In genomic region chr15:28105224-28105791, GRCh38 we compare ENCODE assay signal across 1 cellular context.
TF ChIP-seq lines count a peak whose summit lies in the region.

No MANE protein-coding gene starts in this region.

TF ChIP-seq in H1, 55 proteins besides CTCF, POLR2A, EP300 and RAD21:
- TF ChIP-seq ASH2L (IDR thresholded peaks at IDR 0.05; ENCODE audit: low read length) = no peak
- TF ChIP-seq PHF8 (conservative IDR thresholded peaks at IDR 0.05; ENCODE audit: low read depth, low read length) = no peak
- TF ChIP-seq MAX (IDR thresholded peaks at IDR 0.05) = no peak
- TF ChIP-seq SP1 (IDR thresholded peaks at IDR 0.05; ENCODE audit: low read depth, low read length) = no peak
- TF ChIP-seq SIX5 (IDR thresholded peaks at IDR 0.05; ENCODE audit: low read depth, low read length) = no peak
- TF ChIP-seq, protein P1, sequence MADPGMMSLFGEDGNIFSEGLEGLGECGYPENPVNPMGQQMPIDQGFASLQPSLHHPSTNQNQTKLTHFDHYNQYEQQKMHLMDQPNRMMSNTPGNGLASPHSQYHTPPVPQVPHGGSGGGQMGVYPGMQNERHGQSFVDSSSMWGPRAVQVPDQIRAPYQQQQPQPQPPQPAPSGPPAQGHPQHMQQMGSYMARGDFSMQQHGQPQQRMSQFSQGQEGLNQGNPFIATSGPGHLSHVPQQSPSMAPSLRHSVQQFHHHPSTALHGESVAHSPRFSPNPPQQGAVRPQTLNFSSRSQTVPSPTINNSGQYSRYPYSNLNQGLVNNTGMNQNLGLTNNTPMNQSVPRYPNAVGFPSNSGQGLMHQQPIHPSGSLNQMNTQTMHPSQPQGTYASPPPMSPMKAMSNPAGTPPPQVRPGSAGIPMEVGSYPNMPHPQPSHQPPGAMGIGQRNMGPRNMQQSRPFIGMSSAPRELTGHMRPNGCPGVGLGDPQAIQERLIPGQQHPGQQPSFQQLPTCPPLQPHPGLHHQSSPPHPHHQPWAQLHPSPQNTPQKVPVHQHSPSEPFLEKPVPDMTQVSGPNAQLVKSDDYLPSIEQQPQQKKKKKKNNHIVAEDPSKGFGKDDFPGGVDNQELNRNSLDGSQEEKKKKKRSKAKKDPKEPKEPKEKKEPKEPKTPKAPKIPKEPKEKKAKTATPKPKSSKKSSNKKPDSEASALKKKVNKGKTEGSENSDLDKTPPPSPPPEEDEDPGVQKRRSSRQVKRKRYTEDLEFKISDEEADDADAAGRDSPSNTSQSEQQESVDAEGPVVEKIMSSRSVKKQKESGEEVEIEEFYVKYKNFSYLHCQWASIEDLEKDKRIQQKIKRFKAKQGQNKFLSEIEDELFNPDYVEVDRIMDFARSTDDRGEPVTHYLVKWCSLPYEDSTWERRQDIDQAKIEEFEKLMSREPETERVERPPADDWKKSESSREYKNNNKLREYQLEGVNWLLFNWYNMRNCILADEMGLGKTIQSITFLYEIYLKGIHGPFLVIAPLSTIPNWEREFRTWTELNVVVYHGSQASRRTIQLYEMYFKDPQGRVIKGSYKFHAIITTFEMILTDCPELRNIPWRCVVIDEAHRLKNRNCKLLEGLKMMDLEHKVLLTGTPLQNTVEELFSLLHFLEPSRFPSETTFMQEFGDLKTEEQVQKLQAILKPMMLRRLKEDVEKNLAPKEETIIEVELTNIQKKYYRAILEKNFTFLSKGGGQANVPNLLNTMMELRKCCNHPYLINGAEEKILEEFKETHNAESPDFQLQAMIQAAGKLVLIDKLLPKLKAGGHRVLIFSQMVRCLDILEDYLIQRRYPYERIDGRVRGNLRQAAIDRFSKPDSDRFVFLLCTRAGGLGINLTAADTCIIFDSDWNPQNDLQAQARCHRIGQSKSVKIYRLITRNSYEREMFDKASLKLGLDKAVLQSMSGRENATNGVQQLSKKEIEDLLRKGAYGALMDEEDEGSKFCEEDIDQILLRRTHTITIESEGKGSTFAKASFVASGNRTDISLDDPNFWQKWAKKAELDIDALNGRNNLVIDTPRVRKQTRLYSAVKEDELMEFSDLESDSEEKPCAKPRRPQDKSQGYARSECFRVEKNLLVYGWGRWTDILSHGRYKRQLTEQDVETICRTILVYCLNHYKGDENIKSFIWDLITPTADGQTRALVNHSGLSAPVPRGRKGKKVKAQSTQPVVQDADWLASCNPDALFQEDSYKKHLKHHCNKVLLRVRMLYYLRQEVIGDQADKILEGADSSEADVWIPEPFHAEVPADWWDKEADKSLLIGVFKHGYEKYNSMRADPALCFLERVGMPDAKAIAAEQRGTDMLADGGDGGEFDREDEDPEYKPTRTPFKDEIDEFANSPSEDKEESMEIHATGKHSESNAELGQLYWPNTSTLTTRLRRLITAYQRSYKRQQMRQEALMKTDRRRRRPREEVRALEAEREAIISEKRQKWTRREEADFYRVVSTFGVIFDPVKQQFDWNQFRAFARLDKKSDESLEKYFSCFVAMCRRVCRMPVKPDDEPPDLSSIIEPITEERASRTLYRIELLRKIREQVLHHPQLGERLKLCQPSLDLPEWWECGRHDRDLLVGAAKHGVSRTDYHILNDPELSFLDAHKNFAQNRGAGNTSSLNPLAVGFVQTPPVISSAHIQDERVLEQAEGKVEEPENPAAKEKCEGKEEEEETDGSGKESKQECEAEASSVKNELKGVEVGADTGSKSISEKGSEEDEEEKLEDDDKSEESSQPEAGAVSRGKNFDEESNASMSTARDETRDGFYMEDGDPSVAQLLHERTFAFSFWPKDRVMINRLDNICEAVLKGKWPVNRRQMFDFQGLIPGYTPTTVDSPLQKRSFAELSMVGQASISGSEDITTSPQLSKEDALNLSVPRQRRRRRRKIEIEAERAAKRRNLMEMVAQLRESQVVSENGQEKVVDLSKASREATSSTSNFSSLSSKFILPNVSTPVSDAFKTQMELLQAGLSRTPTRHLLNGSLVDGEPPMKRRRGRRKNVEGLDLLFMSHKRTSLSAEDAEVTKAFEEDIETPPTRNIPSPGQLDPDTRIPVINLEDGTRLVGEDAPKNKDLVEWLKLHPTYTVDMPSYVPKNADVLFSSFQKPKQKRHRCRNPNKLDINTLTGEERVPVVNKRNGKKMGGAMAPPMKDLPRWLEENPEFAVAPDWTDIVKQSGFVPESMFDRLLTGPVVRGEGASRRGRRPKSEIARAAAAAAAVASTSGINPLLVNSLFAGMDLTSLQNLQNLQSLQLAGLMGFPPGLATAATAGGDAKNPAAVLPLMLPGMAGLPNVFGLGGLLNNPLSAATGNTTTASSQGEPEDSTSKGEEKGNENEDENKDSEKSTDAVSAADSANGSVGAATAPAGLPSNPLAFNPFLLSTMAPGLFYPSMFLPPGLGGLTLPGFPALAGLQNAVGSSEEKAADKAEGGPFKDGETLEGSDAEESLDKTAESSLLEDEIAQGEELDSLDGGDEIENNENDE (IDR thresholded peaks at IDR 0.05; ENCODE audit: insufficient replicate concordance, low read length) = no peak
- TF ChIP-seq CEBPB (IDR thresholded peaks at IDR 0.05; ENCODE audit: low read depth, low read length) = no peak
- no peak for TF ChIP-seq EZH2 (IDR thresholded peaks at IDR 0.05; ENCODE audit: low read depth, low read length, severe bottlenecking)
- TF ChIP-seq SAP30 (IDR thresholded peaks at IDR 0.05; ENCODE audit: insufficient read depth, insufficient replicate concordance, low read length) = no peak
- no peak for TF ChIP-seq CHD1 (IDR thresholded peaks at IDR 0.05; ENCODE audit: low read depth, low read length)
- no peak for TF ChIP-seq SRF (IDR thresholded peaks at IDR 0.05; ENCODE audit: low read depth, low read length)
- TF ChIP-seq MAFK (IDR thresholded peaks at IDR 0.05; ENCODE audit: low read depth, low read length) = no peak
